13 cellular contexts compared by ENCODE assay signal in genomic region chr2:69062307-69062706, GRCh38. TPM values are rescaled to one million over a fixed set of nuclear protein-coding genes. Genes with fewer than 3 reads are reported as not detected.
DNase-seq lines count a peak whose midpoint lies in the region; ATAC-seq, FAIRE-seq and TF ChIP-seq lines count a peak whose summit lies in the region.
"Had no signal": no experiment of that assay in that cellular context is flagged by ENCODE, and none has a peak within 500 bp of the region (broad histone marks: within the 10 kb centered on the region; RNA-seq: fewer than 3 reads in every experiment).

No MANE protein-coding gene starts in this region.

- FAIRE-seq in A549 (lab: Jason Lieb, UNC) (no peak), HepG2 (lab: Jason Lieb, UNC) (peak; percentile 79), GM12892 (lab: Jason Lieb, UNC) (no peak)
- FAIRE-seq: GM18507 had no signal

- no peak overlapping the region for H3K9ac ChIP-seq in HepG2 (ENCODE audit: insufficient read depth, low read depth, low read length)
- no peak overlapping the region for H3K9ac ChIP-seq in skeletal muscle satellite cell (ENCODE audit: low read depth, low read length)

- TF ChIP-seq RAD21 in A549 (conservative IDR thresholded peaks at IDR 0.05 in 1 of 2, IDR thresholded peaks at IDR 0.05 in 1 of 2) (no peak; a peak in 1 of 5 replicates), HepG2 (CRISPR knock-in tag; IDR thresholded peaks at IDR 0.05) (no peak)

- H4K20me1 ChIP-seq in HepG2 (ENCODE audit: insufficient read depth, low read length) = no peaks in the 10 kb centered on the region

- POLR2A ChIA-PET in A549 (lab: Yijun Ruan, JAX) = no interaction called here
- POLR2A ChIA-PET in HepG2 (lab: Yijun Ruan, JAX) = interaction anchor here (2.4 kb wide), 1 partner anchor 20 kb away, joined by 11 read pairs; no protein-coding TSS in a partner anchor

- no peaks in the 10 kb centered on the region for H3K36me3 ChIP-seq in HepG2 (replicated peaks in 1 of 2; ENCODE audit: control insufficient read depth in 1 of 2, insufficient read depth in 2 of 2, low read length in 2 of 2)
- peaks cover 39% of the 10 kb centered on the region for H3K36me3 ChIP-seq in skeletal muscle satellite cell (ENCODE audit: insufficient read depth, low read length)

- DNase-seq in A549 (ENCODE audit: low read depth in 1 of 2, low spot score in 1 of 2) = peak in 1 of 2 experiments; percentile 38
- peak; percentile 11 for DNase-seq in SW480 (ENCODE audit: low spot score)
- DNase-seq in HepG2 (ENCODE audit: low spot score) = peak; percentile 92
- no peak for DNase-seq in left colon
- DNase-seq in GM12892 (ENCODE audit: insufficient read length) = no peak
- DNase-seq: NCI-H146, NCI-H446 had no signal

- in situ Hi-C loops in HepG2 (cut with HindIII; ENCODE audit: extremely low pct_ligation_motif_present, low pct_unique_long_range_greater_than_20kb) = no loop called here

- ATAC-seq in A549 = peak in 1 of 2 experiments; percentile 55; a peak in 3 of 6 replicates
- peak; percentile 99 for ATAC-seq in HepG2
- no peak for ATAC-seq in left colon
- no peak for ATAC-seq in GM19035 (IDR thresholded peaks at IDR 0.05; ENCODE audit: unreplicated experiment)
- no peak for ATAC-seq in GM19397 (IDR thresholded peaks at IDR 0.05; ENCODE audit: unreplicated experiment)
- ATAC-seq: HCT116 had no signal

- TF ChIP-seq POLR2A in A549 (IDR thresholded peaks at IDR 0.05; ENCODE audit: low read length) = no peak
- TF ChIP-seq POLR2A in HepG2 (IDR thresholded peaks at IDR 0.05; ENCODE audit: insufficient read depth in 1 of 2, low read depth in 2 of 2, low read length in 2 of 2) = no peak
- TF ChIP-seq POLR2A in GM12892 (IDR thresholded peaks at IDR 0.05; ENCODE audit: low read depth, low read length) = no peak

- CTCF ChIA-PET in A549 (lab: Yijun Ruan, JAX) (interaction anchor here (1.7 to 2.2 kb wide), 3 partner anchors 10 to 244 kb away, joined by 3 to 8 read pairs (median 6); no protein-coding TSS in a partner anchor), HepG2 (lab: Yijun Ruan, JAX; ENCODE audit: low intra/inter-chr PET ratio, low total read pairs) (no interaction called here)

- H2AFZ ChIP-seq in HepG2 (ENCODE audit: low read length) = peak overlapping the region; percentile 11

- peak overlapping the region; percentile 31 to 46; a peak in 4 of 6 replicates for H3K27ac ChIP-seq in A549
- H3K27ac ChIP-seq in HepG2 (ENCODE audit: extremely low read length, insufficient read depth, low read length) = peak overlapping the region; percentile 48
- H3K27ac ChIP-seq: C4-2B had no signal

- H3K27me3 ChIP-seq in HepG2 (ENCODE audit: control insufficient read depth in 1 of 2, insufficient read depth in 2 of 2, low read length in 2 of 2) (no peaks in the 10 kb centered on the region), skeletal muscle satellite cell (ENCODE audit: control insufficient read depth, insufficient read depth, low read length) (no peaks in the 10 kb centered on the region)

- WGBS in A549 (ENCODE audit: missing lambda C conversion rate) = 32% methylated on average over 2 of the region's 2 CpGs
- WGBS in HepG2 (ENCODE audit: low lambda C conversion rate) = 2% methylated on average over 2 of the region's 2 CpGs

- no peaks in the 10 kb centered on the region for H3K79me2 ChIP-seq in HepG2 (ENCODE audit: insufficient read depth, low read length)

- H3K4me2 ChIP-seq in A549 = peak overlapping the region; percentile 59
- peak overlapping the region; percentile 50 for H3K4me2 ChIP-seq in HepG2 (ENCODE audit: low read depth, low read length)
- H3K4me2 ChIP-seq in skeletal muscle satellite cell (ENCODE audit: low read length) = peak overlapping the region; percentile 17

- H3K4me3 ChIP-seq in A549 (no peak overlapping the region), HepG2 (replicated peaks in 1 of 3; ENCODE audit: insufficient read depth in 1 of 3, low read depth in 2 of 3, low read length in 3 of 3) (peak overlapping the region in 1 of 3 experiments; percentile 16; a peak in 2 of 6 replicates), skeletal muscle satellite cell (ENCODE audit: low read length) (no peak overlapping the region)

- no TSS peak for BruUV-seq in HepG2 (replicated peaks; lab: Mats Ljungman, UMichigan)

- peaks cover 34% of the 10 kb centered on the region for H3K4me1 ChIP-seq in A549
- H3K4me1 ChIP-seq in HepG2 (ENCODE audit: insufficient read depth, low read length) = peaks cover 35% of the 10 kb centered on the region
- peaks cover 27% of the 10 kb centered on the region for H3K4me1 ChIP-seq in skeletal muscle satellite cell (ENCODE audit: control insufficient read depth, insufficient read depth, low read length)

- intact Hi-C loops in HepG2 (cut with micrococcal nuclease; ENCODE audit: unreplicated experiment) = no loop called here
- intact Hi-C loops in left colon (cut with DNase I, micrococcal nuclease) = no loop called here

- TF ChIP-seq CTCF in A549 (IDR thresholded peaks at IDR 0.05) = no peak
- no peak for TF ChIP-seq CTCF in HepG2 (CRISPR knock-in tag; IDR thresholded peaks at IDR 0.05)

- peaks cover 3% of the 10 kb centered on the region; the same call in 1 of the 3 replicates for H3K9me3 ChIP-seq in A549
- H3K9me3 ChIP-seq in HepG2 (ENCODE audit: low read length) = peaks cover 7% of the 10 kb centered on the region; the same call in 1 of the 2 replicates
- H3K9me3 ChIP-seq in skeletal muscle satellite cell (replicated peaks; ENCODE audit: low read length) = no peaks in the 10 kb centered on the region

- TF ChIP-seq EP300 in A549 (IDR thresholded peaks at IDR 0.05) = no peak
- peak in 1 of 2 experiments; percentile 55; a peak in 1 of 4 replicates for TF ChIP-seq EP300 in HepG2 (IDR thresholded peaks at IDR 0.05; ENCODE audit: low read depth in 2 of 2, low read length in 2 of 2)
- no peak for TF ChIP-seq EP300 in HepG2 (CRISPR knock-in tag; IDR thresholded peaks at IDR 0.05; ENCODE audit: borderline replicate concordance)

TF ChIP-seq in A549, 52 proteins besides CTCF, POLR2A, EP300 and RAD21:
- TF ChIP-seq USF2 (IDR thresholded peaks at IDR 0.05) (no peak), TP53 (CRISPR knock-in tag; IDR thresholded peaks at IDR 0.05) (no peak), KDM1A (IDR thresholded peaks at IDR 0.05; ENCODE audit: low read depth) (no peak)

TF ChIP-seq in HepG2, 621 proteins besides CTCF, POLR2A, EP300 and RAD21 (continues in another document):
- no peak for TF ChIP-seq CSRNP1 (CRISPR knock-in tag; IDR thresholded peaks at IDR 0.05)
- TF ChIP-seq SMAD3 (CRISPR knock-in tag; IDR thresholded peaks at IDR 0.05) = no peak
- TF ChIP-seq ZNF33A (CRISPR knock-in tag; IDR thresholded peaks at IDR 0.05; ENCODE audit: borderline replicate concordance) = no peak
- TF ChIP-seq ZNF460 (CRISPR knock-in tag; IDR thresholded peaks at IDR 0.05; ENCODE audit: borderline replicate concordance) = no peak
- no peak for TF ChIP-seq SP1 (IDR thresholded peaks at IDR 0.05)
- no peak for TF ChIP-seq SP1 (CRISPR knock-in tag; IDR thresholded peaks at IDR 0.05)
- TF ChIP-seq ZNF337 (CRISPR knock-in tag; IDR thresholded peaks at IDR 0.05; ENCODE audit: borderline replicate concordance, low read depth) = no peak
- no peak for TF ChIP-seq EZH2 (conservative IDR thresholded peaks at IDR 0.05; ENCODE audit: low read depth, low read length)

RNA-seq across cellular contexts. Expression of gene ANTXR1, which starts 49.3 kb away (rescaled TPM):
- polyA plus RNA-seq in A549 (2011; rRNA removed) (150 and 161 TPM in 2 replicates), A549 (2017; fragmentation: RNase III; extraction: RNeasy Plus Mini Kit Qiagen cat#74134 plus additional on column Dnase treatment) (192 to 194 TPM (median 192 TPM) in 3 replicates), HepG2 (2011; rRNA removed) (3.6 and 4.5 TPM in 2 replicates)
- 122 and 157 TPM in 2 replicates for polyA plus RNA-seq in A549 (2012; cell fraction: cytosol; rRNA removed)
- 116 and 163 TPM in 2 replicates for polyA plus RNA-seq in A549 (2012; cell fraction: nucleus; rRNA removed)
- 99.9 and 120 TPM in 2 replicates for polyA minus RNA-seq in A549 (2011; rRNA and poly(A)+ RNA removed)
- total RNA-seq in HepG2 (2016; rRNA removed; fragmentation: Illumina TruSeq; extraction: Trizol) (9.2 and 12.7 TPM in 2 replicates), left colon (10 to 100 TPM; 13.8 to 17.3 TPM)
- 1.9 and 2.4 TPM in 2 replicates for total RNA-seq in HepG2 (2016; cell fraction: cytosol; rRNA removed; fragmentation: Illumina TruSeq; extraction: Trizol; ENCODE audit: low read depth)
- 7.7 and 13.3 TPM in 2 replicates for total RNA-seq in HepG2 (2016; cell fraction: insoluble cytoplasmic fraction; rRNA removed; fragmentation: Illumina TruSeq; extraction: Trizol)
- 8.7 TPM in 2 replicates for total RNA-seq in HepG2 (2016; cell fraction: membrane; rRNA removed; fragmentation: Illumina TruSeq; extraction: Trizol)
- 25.0 and 27.3 TPM in 2 replicates for total RNA-seq in HepG2 (2016; cell fraction: nucleus; rRNA removed; fragmentation: Illumina TruSeq; extraction: Trizol)
- 2.8 and 3.6 TPM in 2 replicates for polyA plus RNA-seq in HepG2 (2011; cell fraction: cytosol; rRNA removed)
- 4.9 and 6.2 TPM in 2 replicates for polyA plus RNA-seq in HepG2 (2011; cell fraction: nucleus; rRNA removed)
- 5.4 and 5.7 TPM in 2 replicates for polyA plus RNA-seq in HepG2 (2012)
- 2.8 TPM in 2 replicates for polyA plus RNA-seq in HepG2 (2016; cell fraction: cytosol; fragmentation: Illumina TruSeq; extraction: Trizol; ENCODE audit: low read depth)
- polyA plus RNA-seq in HepG2 (2016; cell fraction: insoluble cytoplasmic fraction; fragmentation: Illumina TruSeq; extraction: Trizol; ENCODE audit: low read depth) = 13.7 and 15.0 TPM in 2 replicates
- polyA plus RNA-seq in HepG2 (2016; cell fraction: membrane; fragmentation: Illumina TruSeq; extraction: Trizol; ENCODE audit: low read depth) = 7.6 and 7.7 TPM in 2 replicates
- 30.8 and 33.8 TPM in 2 replicates for polyA plus RNA-seq in HepG2 (2016; cell fraction: nucleus; fragmentation: Illumina TruSeq; extraction: Trizol; ENCODE audit: insufficient read depth, low read depth)
- polyA minus RNA-seq in HepG2 (2011; rRNA and poly(A)+ RNA removed; ENCODE audit: low replicate concordance) = 9.6 and 50.4 TPM in 2 replicates
- polyA minus RNA-seq in HepG2 (2011; cell fraction: cytosol; rRNA and poly(A)+ RNA removed) = 5.2 and 6.2 TPM in 2 replicates
- polyA minus RNA-seq in HepG2 (2011; cell fraction: nucleus; rRNA and poly(A)+ RNA removed) = 12.5 and 14.8 TPM in 2 replicates
- total RNA-seq in skeletal muscle satellite cell (2012; rRNA removed) = 20.3 and 29.7 TPM in 2 replicates
- polyA plus RNA-seq in GM12892 (2012; ENCODE audit: missing spikeins) = not detected

Comparison
In these comparisons a context has a peak if more than half of its experiments do, and no peak if none do; other contexts are left out.
1. DNase-seq: peak in SW480 (single experiment) and HepG2 (single experiment); none in left colon (0 of 2) and GM12892 (single experiment).
2. Of the 38 proteins assayed by ChIP-seq in both HepG2 and A549: peak only in HepG2: CHD4, EHMT2, FOSL2 and HDAC2; only in A549: none; in both: none; in neither: 33; mixed calls (peak in some experiments, not most) for 1.
3. Peak in every context shown above with its lines, with median percentiles within 50 percentile points of each other: H3K4me2 ChIP-seq.